Comparison of ENCODE assay signal across 20 cellular contexts in genomic region chr1:115029526-115029925, GRCh38. TPM values are rescaled to one million over a fixed set of nuclear protein-coding genes. Genes with fewer than 3 reads are reported as not detected.
DNase-seq lines count a peak whose midpoint lies in the region; FAIRE-seq and TF ChIP-seq lines count a peak whose summit lies in the region.
"Had no signal": no experiment of that assay in that cellular context is flagged by ENCODE, and none has a peak within 500 bp of the region (broad histone marks: within the 10 kb centered on the region; RNA-seq: fewer than 3 reads in every experiment).

TSS of gene TSHB (plus strand) at chr1:115029826. CDS start at chr1:115033363, 3,537 bp downstream.

- H3K4me3 ChIP-seq in adipocyte (ENCODE audit: low read length), result peak within 1 kb of the TSS; percentile 50
- H3K4me3 ChIP-seq: BLaER1, GM12878 had no signal

- TF ChIP-seq CTCF in D721Med (IDR thresholded peaks at IDR 0.05; ENCODE audit: insufficient read depth, missing control alignments), result no peak

- H3K27me3 ChIP-seq in adipocyte (replicated peaks; ENCODE audit: control insufficient read depth, insufficient read depth, low read length), result no peaks in the 10 kb centered on the region
- H3K27me3 ChIP-seq: BLaER1 had no signal

- no peaks in the 10 kb centered on the region for H3K9me3 ChIP-seq in adipocyte (ENCODE audit: control insufficient read depth, low read length)
- H3K9me3 ChIP-seq: BE2C, BLaER1 had no signal

- H3K4me1 ChIP-seq in adipocyte (ENCODE audit: control insufficient read depth, insufficient read depth, low read length), result peaks cover 17% of the 10 kb centered on the region
- H3K4me1 ChIP-seq: BE2C, BLaER1 had no signal

- peak within 1 kb of the TSS; percentile 66 for H3K9ac ChIP-seq in adipocyte (ENCODE audit: low read length)
- H3K9ac ChIP-seq: BLaER1 had no signal

- FAIRE-seq in D721Med (lab: Jason Lieb, UNC) (peak; percentile 29), G401.6 (lab: Jason Lieb, UNC) (peak; percentile 52)
- FAIRE-seq: GM12878, GM12892, GM18507 had no signal

- no peak for DNase-seq in D721Med (ENCODE audit: insufficient read length, low spot score)
- DNase-seq in adipocyte (ENCODE audit: low read depth), result no peak
- no peak for DNase-seq in HT-29 (ENCODE audit: low spot score)
- no peak for DNase-seq in epidermal melanocyte (ENCODE audit: insufficient read length, low spot score)
- DNase-seq: 8988T; ACHN; BE2C; C1 segment of cervical spinal cord; CD4-positive, alpha-beta memory T cell; CD4-positive, CD25-positive, alpha-beta regulatory T cell; CD8-positive, alpha-beta memory T cell; COR-L47; DMS79 treated with DMSO at 0.1 percent for 48 hours; GDM1 had no signal

- no peaks in the 10 kb centered on the region for H3K36me3 ChIP-seq in adipocyte (ENCODE audit: control insufficient read depth, insufficient read depth, low read length, severe bottlenecking)
- H3K36me3 ChIP-seq: BE2C, BLaER1 had no signal

RNA-seq across cellular contexts. Expression of gene TSHB, which starts in this region (rescaled TPM):
- not detected in 2 replicates for total RNA-seq in HT-29 (2014; rRNA removed; shearing (Covaris generic))
- total RNA-seq: A673; CD4-positive, alpha-beta memory T cell; CD4-positive, CD25-positive, alpha-beta regulatory T cell; CD8-positive, alpha-beta memory T cell; GM12878 had no signal
